9 cellular contexts compared by ENCODE assay signal in the genomic region with DNA sequence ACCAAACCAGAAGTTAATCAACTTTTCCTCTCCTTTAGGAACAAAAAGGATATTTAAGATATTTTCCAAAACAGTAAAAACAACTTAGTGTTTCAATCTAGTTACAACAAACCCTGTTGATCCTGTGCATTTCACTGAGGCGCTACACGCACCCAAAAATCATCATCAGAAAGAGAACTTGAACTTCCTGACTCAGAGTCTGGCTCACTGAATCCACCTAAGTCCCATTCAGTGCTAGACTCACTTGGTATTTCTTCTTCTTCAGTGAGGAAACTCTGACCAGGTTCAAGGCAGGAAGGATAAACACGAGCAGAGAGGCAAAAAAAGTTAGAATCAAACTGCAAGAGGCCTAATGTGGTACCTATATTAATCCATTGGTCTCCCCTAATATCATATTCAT. TPM values are rescaled to one million over a fixed set of nuclear protein-coding genes. Genes with fewer than 3 reads are reported as not detected.
DNase-seq lines count a peak whose midpoint lies in the region; ATAC-seq and TF ChIP-seq lines count a peak whose summit lies in the region.
"Had no signal": no experiment of that assay in that cellular context is flagged by ENCODE, and none has a peak within 500 bp of the region (broad histone marks: within the 10 kb centered on the region; RNA-seq: fewer than 3 reads in every experiment).

No MANE protein-coding gene starts in this region.

- H3K4me1 ChIP-seq in SK-N-SH (ENCODE audit: control insufficient read depth in 1 of 2, insufficient read depth in 2 of 2, low read depth in 1 of 2, low read length in 1 of 2) (peaks cover 7 to 23% of the 10 kb centered on the region in 2 experiments; a peak in 3 of 4 replicates), OCI-LY1 (ENCODE audit: insufficient read depth, low read length, severe bottlenecking) (peaks cover 41% of the 10 kb centered on the region)

- H3K4me3 Mint-ChIP-seq in osteocyte (ENCODE audit: unreplicated experiment): peak overlapping the region; percentile 37

- H3F3A ChIP-seq in SK-N-SH (replicated peaks; ENCODE audit: insufficient read depth) (peaks cover 6% of the 10 kb centered on the region), OCI-LY1 (ENCODE audit: insufficient read depth, low read length) (no peaks in the 10 kb centered on the region)

- no peaks in the 10 kb centered on the region for H3K9me3 Mint-ChIP-seq in osteocyte (ENCODE audit: unreplicated experiment)

- no peaks in the 10 kb centered on the region for H3K9me2 ChIP-seq in SK-N-SH
- no peaks in the 10 kb centered on the region for H3K9me2 ChIP-seq in OCI-LY1 (ENCODE audit: low read depth, low read length)

- H3K79me2 ChIP-seq in SK-N-SH (ENCODE audit: insufficient read depth) (peaks cover 44% of the 10 kb centered on the region), OCI-LY1 (ENCODE audit: insufficient read depth, low read length) (peaks cover 28% of the 10 kb centered on the region)

- no peaks in the 10 kb centered on the region for H3K27me3 Mint-ChIP-seq in osteocyte (ENCODE audit: unreplicated experiment)

- no peak overlapping the region for H2AFZ ChIP-seq in SK-N-SH (ENCODE audit: low read depth)
- H2AFZ ChIP-seq in OCI-LY1 (ENCODE audit: low read length): no peak overlapping the region

- H3K4me2 ChIP-seq in SK-N-SH (peak overlapping the region; percentile 36), OCI-LY1 (ENCODE audit: low read length) (peak overlapping the region; percentile 76)

- POLR2A ChIA-PET in SK-N-SH (lab: Yijun Ruan, JAX): no interaction called here

- peaks cover 46% of the 10 kb centered on the region for H3K4me1 Mint-ChIP-seq in osteocyte (ENCODE audit: unreplicated experiment)

- no peak for ATAC-seq in SK-N-SH treated with all-trans-retinoic acid at 6 μM for 48 hours
- ATAC-seq in HG02938 (IDR thresholded peaks at IDR 0.05; ENCODE audit: unreplicated experiment): no peak

- WGBS in SK-N-SH (ENCODE audit: low lambda C conversion rate): 97% methylated on average over 3 of the region's 3 CpGs

- CTCF ChIA-PET in SK-N-SH (lab: Yijun Ruan, JAX): no interaction called here

- TF ChIP-seq EP300 in SK-N-SH (IDR thresholded peaks at IDR 0.05; ENCODE audit: borderline replicate concordance in 1 of 2, low read depth in 1 of 2, low read length in 1 of 2): no peak

- H3K27ac ChIP-seq in SK-N-SH (ENCODE audit: low read depth in 2 of 2, low read length in 1 of 2): no peak overlapping the region
- no peak overlapping the region for H3K27ac ChIP-seq in OCI-LY1 (ENCODE audit: low read depth, low read length, poor library complexity, severe bottlenecking)
- H3K27ac ChIP-seq in coronary artery: no peak overlapping the region

- H3K27ac Mint-ChIP-seq in osteocyte (ENCODE audit: unreplicated experiment): no peak overlapping the region

- DNase-seq in SK-N-SH (no peak), coronary artery (ENCODE audit: low spot score) (no peak), osteocyte (ENCODE audit: extremely low spot score, unreplicated experiment) (no peak), C1 segment of cervical spinal cord (lab: John Stamatoyannopoulos, UW) (no peak), DMS53 treated with DMSO at 0.1 percent for 48 hours (lab: John Stamatoyannopoulos, UW; ENCODE audit: unreplicated experiment) (no peak)
- DNase-seq: activated effector memory CD4-positive, alpha-beta T cell treated with anti-CD3 and anti-CD28 coated beads, Interleukin-2, amount 50 U/mL, for 16 hours had no signal

- H3K27me3 ChIP-seq in SK-N-SH (ENCODE audit: insufficient read depth): no peaks in the 10 kb centered on the region
- H3K27me3 ChIP-seq in OCI-LY1 (ENCODE audit: insufficient read depth, low read length): no peaks in the 10 kb centered on the region

- H3K36me3 Mint-ChIP-seq in osteocyte (ENCODE audit: unreplicated experiment): peaks cover 15% of the 10 kb centered on the region

- H4K20me1 ChIP-seq in SK-N-SH (ENCODE audit: insufficient read depth): no peaks in the 10 kb centered on the region
- H4K20me1 ChIP-seq in OCI-LY1 (ENCODE audit: insufficient read depth, low read length): no peaks in the 10 kb centered on the region

- no peak overlapping the region for H3K9ac ChIP-seq in SK-N-SH
- H3K9ac ChIP-seq in OCI-LY1 (ENCODE audit: low read length): peak overlapping the region; percentile 16; the same call in 1 of the 2 replicates

- H3K4me3 ChIP-seq in SK-N-SH (ENCODE audit: low read depth in 2 of 2, low read length in 1 of 2) (peak overlapping the region; percentile 14 to 72; a peak in 3 of 4 replicates), OCI-LY1 (ENCODE audit: low read depth, low read length, poor library complexity, severe bottlenecking) (peak overlapping the region; percentile 77), coronary artery (peak overlapping the region; percentile 89)

- TF ChIP-seq CTCF in SK-N-SH (IDR thresholded peaks at IDR 0.05) (no peak), OCI-LY1 (IDR thresholded peaks at IDR 0.05; ENCODE audit: low read length) (no peak), coronary artery (IDR thresholded peaks at IDR 0.05) (no peak), osteocyte (IDR thresholded peaks at IDR 0.05) (no peak)

- H3K36me3 ChIP-seq in SK-N-SH (replicated peaks in 1 of 2; ENCODE audit: control insufficient read depth in 1 of 2, insufficient read depth in 2 of 2, low read length in 1 of 2): peaks cover 11 to 12% of the 10 kb centered on the region in 2 experiments
- H3K36me3 ChIP-seq in OCI-LY1 (ENCODE audit: insufficient read depth, low read length): peaks cover 55% of the 10 kb centered on the region

- TF ChIP-seq RAD21 in SK-N-SH (IDR thresholded peaks at IDR 0.05; ENCODE audit: low read length): no peak

- no peaks in the 10 kb centered on the region for H3K9me3 ChIP-seq in SK-N-SH
- H3K9me3 ChIP-seq in OCI-LY1 (ENCODE audit: low read length): peaks cover 11% of the 10 kb centered on the region; the same call in 1 of the 2 replicates

TF ChIP-seq in SK-N-SH, 30 proteins besides CTCF, POLR2A, EP300 and RAD21:
- TF ChIP-seq TEAD4 (IDR thresholded peaks at IDR 0.05; ENCODE audit: borderline replicate concordance, insufficient read depth): no peak
- no peak for TF ChIP-seq TAF1 (IDR thresholded peaks at IDR 0.05; ENCODE audit: borderline replicate concordance, low read depth, low read length)
- no peak for TF ChIP-seq MEF2A (IDR thresholded peaks at IDR 0.05; ENCODE audit: borderline replicate concordance, low read depth)
- TF ChIP-seq, protein P1, sequence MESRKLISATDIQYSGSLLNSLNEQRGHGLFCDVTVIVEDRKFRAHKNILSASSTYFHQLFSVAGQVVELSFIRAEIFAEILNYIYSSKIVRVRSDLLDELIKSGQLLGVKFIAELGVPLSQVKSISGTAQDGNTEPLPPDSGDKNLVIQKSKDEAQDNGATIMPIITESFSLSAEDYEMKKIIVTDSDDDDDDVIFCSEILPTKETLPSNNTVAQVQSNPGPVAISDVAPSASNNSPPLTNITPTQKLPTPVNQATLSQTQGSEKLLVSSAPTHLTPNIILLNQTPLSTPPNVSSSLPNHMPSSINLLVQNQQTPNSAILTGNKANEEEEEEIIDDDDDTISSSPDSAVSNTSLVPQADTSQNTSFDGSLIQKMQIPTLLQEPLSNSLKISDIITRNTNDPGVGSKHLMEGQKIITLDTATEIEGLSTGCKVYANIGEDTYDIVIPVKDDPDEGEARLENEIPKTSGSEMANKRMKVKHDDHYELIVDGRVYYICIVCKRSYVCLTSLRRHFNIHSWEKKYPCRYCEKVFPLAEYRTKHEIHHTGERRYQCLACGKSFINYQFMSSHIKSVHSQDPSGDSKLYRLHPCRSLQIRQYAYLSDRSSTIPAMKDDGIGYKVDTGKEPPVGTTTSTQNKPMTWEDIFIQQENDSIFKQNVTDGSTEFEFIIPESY (IDR thresholded peaks at IDR 0.05; ENCODE audit: borderline replicate concordance, low read depth): no peak
- no peak for TF ChIP-seq RCOR1 (IDR thresholded peaks at IDR 0.05; ENCODE audit: low read length)
- no peak for TF ChIP-seq MXI1 (IDR thresholded peaks at IDR 0.05; ENCODE audit: low read depth, low read length)
- no peak for TF ChIP-seq YY1 (IDR thresholded peaks at IDR 0.05; ENCODE audit: low read depth)
- no peak for TF ChIP-seq FOXJ3 (CRISPR knock-in tag; IDR thresholded peaks at IDR 0.05)
- no peak for TF ChIP-seq EZH2phosphoT487 (IDR thresholded peaks at IDR 0.05; ENCODE audit: borderline replicate concordance, low read depth)

TF ChIP-seq in SK-N-SH treated with all-trans-retinoic acid at 6 μM for 48 hours, 23 proteins besides CTCF, POLR2A, EP300 and RAD21 (continues in another document):
- TF ChIP-seq ZNF8 (CRISPR knock-in tag; IDR thresholded peaks at IDR 0.05) (no peak), ISL1 (CRISPR knock-in tag; IDR thresholded peaks at IDR 0.05) (no peak), ZNF565 (CRISPR knock-in tag; conservative IDR thresholded peaks at IDR 0.05; ENCODE audit: low read depth) (no peak), SNAI2 (CRISPR knock-in tag; IDR thresholded peaks at IDR 0.05) (no peak)
- TF ChIP-seq, protein P2, sequence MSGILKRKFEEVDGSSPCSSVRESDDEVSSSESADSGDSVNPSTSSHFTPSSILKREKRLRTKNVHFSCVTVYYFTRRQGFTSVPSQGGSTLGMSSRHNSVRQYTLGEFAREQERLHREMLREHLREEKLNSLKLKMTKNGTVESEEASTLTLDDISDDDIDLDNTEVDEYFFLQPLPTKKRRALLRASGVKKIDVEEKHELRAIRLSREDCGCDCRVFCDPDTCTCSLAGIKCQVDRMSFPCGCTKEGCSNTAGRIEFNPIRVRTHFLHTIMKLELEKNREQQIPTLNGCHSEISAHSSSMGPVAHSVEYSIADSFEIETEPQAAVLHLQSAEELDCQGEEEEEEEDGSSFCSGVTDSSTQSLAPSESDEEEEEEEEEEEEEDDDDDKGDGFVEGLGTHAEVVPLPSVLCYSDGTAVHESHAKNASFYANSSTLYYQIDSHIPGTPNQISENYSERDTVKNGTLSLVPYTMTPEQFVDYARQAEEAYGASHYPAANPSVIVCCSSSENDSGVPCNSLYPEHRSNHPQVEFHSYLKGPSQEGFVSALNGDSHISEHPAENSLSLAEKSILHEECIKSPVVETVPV (CRISPR knock-in tag; IDR thresholded peaks at IDR 0.05): no peak
- TF ChIP-seq, protein P3, sequence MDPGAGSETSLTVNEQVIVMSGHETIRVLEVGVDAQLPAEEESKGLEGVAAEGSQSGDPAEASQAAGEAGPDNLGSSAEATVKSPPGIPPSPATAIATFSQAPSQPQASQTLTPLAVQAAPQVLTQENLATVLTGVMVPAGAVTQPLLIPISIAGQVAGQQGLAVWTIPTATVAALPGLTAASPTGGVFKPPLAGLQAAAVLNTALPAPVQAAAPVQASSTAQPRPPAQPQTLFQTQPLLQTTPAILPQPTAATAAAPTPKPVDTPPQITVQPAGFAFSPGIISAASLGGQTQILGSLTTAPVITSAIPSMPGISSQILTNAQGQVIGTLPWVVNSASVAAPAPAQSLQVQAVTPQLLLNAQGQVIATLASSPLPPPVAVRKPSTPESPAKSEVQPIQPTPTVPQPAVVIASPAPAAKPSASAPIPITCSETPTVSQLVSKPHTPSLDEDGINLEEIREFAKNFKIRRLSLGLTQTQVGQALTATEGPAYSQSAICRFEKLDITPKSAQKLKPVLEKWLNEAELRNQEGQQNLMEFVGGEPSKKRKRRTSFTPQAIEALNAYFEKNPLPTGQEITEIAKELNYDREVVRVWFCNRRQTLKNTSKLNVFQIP (CRISPR knock-in tag; IDR thresholded peaks at IDR 0.05; ENCODE audit: borderline replicate concordance, low read depth): no peak

RNA-seq across cellular contexts. Expression of gene KBTBD6, which starts 2.2 kb away (rescaled TPM):
- polyA plus RNA-seq in SK-N-SH (2012; rRNA removed): 1.9 and 2.4 TPM in 2 replicates
- polyA plus RNA-seq in SK-N-SH (2012; cell fraction: cytosol; rRNA removed): 2.0 and 2.4 TPM in 2 replicates
- 1.2 and 1.4 TPM in 2 replicates for polyA plus RNA-seq in SK-N-SH (2012; cell fraction: nucleus; rRNA removed)
- total RNA-seq in osteocyte: 9.7 and 10.5 TPM in 2 replicates
